In genomic region chr3:24548278-24548677, GRCh38 we compare ENCODE assay signal across 23 cellular contexts. TPM values are rescaled to one million over a fixed set of nuclear protein-coding genes. Genes with fewer than 3 reads are reported as not detected.
DNase-seq lines count a peak whose midpoint lies in the region; ATAC-seq and TF ChIP-seq lines count a peak whose summit lies in the region.
"Had no signal": no experiment of that assay in that cellular context is flagged by ENCODE, and none has a peak within 500 bp of the region (broad histone marks: within the 10 kb centered on the region; RNA-seq: fewer than 3 reads in every experiment).

No MANE protein-coding gene starts in this region.

- WGBS in right cardiac atrium, result 27% methylated on average over 2 of the region's 2 CpGs

- no peak overlapping the region for H3K27ac ChIP-seq in right cardiac atrium (ENCODE audit: low read length)
- H3K27ac ChIP-seq in thoracic aorta, result peak overlapping the region in 1 of 2 donors; percentile 25
- H3K27ac ChIP-seq: SJCRH30 had no signal

- intact Hi-C loops in left ventricle myocardium superior (cut with micrococcal nuclease) (no loop called here), right cardiac atrium (cut with DNase I) (no loop called here)

- no peaks in the 10 kb centered on the region for H3K36me3 ChIP-seq in thoracic aorta
- H3K36me3 ChIP-seq: gastroesophageal sphincter, SJCRH30 had no signal

- H3K4me3 ChIP-seq in right cardiac atrium (ENCODE audit: low read length), result no peak overlapping the region
- peak overlapping the region; percentile 0 for H3K4me3 ChIP-seq in thoracic aorta
- H3K4me3 ChIP-seq: gastroesophageal sphincter, K562, SJCRH30 had no signal

- no peak for TF ChIP-seq CTCF in thoracic aorta (IDR thresholded peaks at IDR 0.05)

- ATAC-seq in left ventricle myocardium superior (peak; percentile 57), right cardiac atrium (no peak), SK-N-SH treated with all-trans-retinoic acid at 6 μM for 48 hours (0 out of 3 replicates have a peak, but pooled peaks have one; percentile 31), thoracic aorta (ENCODE audit: insufficient number of reproducible peaks, low FRiP score, low read depth) (no peak)
- ATAC-seq: gastroesophageal sphincter; K562; stimulated activated effector memory CD8-positive, alpha-beta T cell treated with anti-CD3 and anti-CD28 coated beads, Interleukin-12 subunit alpha, Interleukin-12 subunit beta, amount 100 ng/mL, for 72 hours had no signal

- no peaks in the 10 kb centered on the region for H3K4me1 ChIP-seq in right cardiac atrium (ENCODE audit: control insufficient read depth, insufficient read depth, low read length)
- peaks cover 6 to 21% of the 10 kb centered on the region in 2 donors for H3K4me1 ChIP-seq in thoracic aorta (ENCODE audit: control insufficient read depth in 1 of 2, low read depth in 2 of 2)

- H3K27me3 ChIP-seq in right cardiac atrium (ENCODE audit: control insufficient read depth, insufficient read depth) (no peaks in the 10 kb centered on the region), thoracic aorta (replicated peaks; ENCODE audit: insufficient read depth) (no peaks in the 10 kb centered on the region)
- H3K27me3 ChIP-seq: gastroesophageal sphincter, SJCRH30 had no signal

- no peak for DNase-seq in left ventricle myocardium superior
- DNase-seq in right cardiac atrium, result no peak
- peak; percentile 9 for DNase-seq in glomerular visceral epithelial cell (ENCODE audit: extremely low spot score)
- no peak for DNase-seq in thoracic aorta (ENCODE audit: low spot score)
- no peak for DNase-seq in NCI-H526 treated with DMSO at 0.1 percent for 48 hours (lab: John Stamatoyannopoulos, UW)
- no peak for DNase-seq in activated naive CD4-positive, alpha-beta T cell (lab: John Stamatoyannopoulos, UW)
- no peak for DNase-seq in HT-29 (ENCODE audit: low spot score)
- DNase-seq: ACHN; activated CD4-positive, alpha-beta memory T cell treated with anti-CD3 and anti-CD28 coated beads for 36 hours; activated T-cell treated with anti-CD3 and anti-CD28 coated beads for 4 hours; CD4-positive, alpha-beta memory T cell; dermis blood vessel endothelial cell; DMS53; MV-4-11; NCI-H2081 treated with DMSO at 0.1 percent for 48 hours; NCI-H524 treated with DMSO at 0.1 percent for 48 hours; OCI-M1; T-helper 2 cell had no signal

- H3K9me3 ChIP-seq in right cardiac atrium (ENCODE audit: control insufficient read depth, low read length) (no peaks in the 10 kb centered on the region), thoracic aorta (no peaks in the 10 kb centered on the region)
- H3K9me3 ChIP-seq: gastroesophageal sphincter, SJCRH30 had no signal

TF ChIP-seq in SK-N-SH treated with all-trans-retinoic acid at 6 μM for 48 hours, 23 proteins besides CTCF, POLR2A, EP300 and RAD21:
- TF ChIP-seq GLIS3 (CRISPR knock-in tag; IDR thresholded peaks at IDR 0.05), result no peak
- TF ChIP-seq PPARA (CRISPR knock-in tag; IDR thresholded peaks at IDR 0.05; ENCODE audit: borderline replicate concordance), result no peak
- no peak for TF ChIP-seq ZC3H10 (CRISPR knock-in tag; IDR thresholded peaks at IDR 0.05)
- no peak for TF ChIP-seq BACH2 (CRISPR knock-in tag; IDR thresholded peaks at IDR 0.05; ENCODE audit: borderline replicate concordance)
- no peak for TF ChIP-seq ZFP30 (CRISPR knock-in tag; IDR thresholded peaks at IDR 0.05)
- no peak for TF ChIP-seq CREB5 (CRISPR knock-in tag; IDR thresholded peaks at IDR 0.05; ENCODE audit: low read depth)
- TF ChIP-seq ISL1 (CRISPR knock-in tag; IDR thresholded peaks at IDR 0.05), result no peak
- TF ChIP-seq ZNF70 (CRISPR knock-in tag; IDR thresholded peaks at IDR 0.05), result no peak
- no peak for TF ChIP-seq TOX (CRISPR knock-in tag; IDR thresholded peaks at IDR 0.05; ENCODE audit: borderline replicate concordance)
- TF ChIP-seq OSR1 (CRISPR knock-in tag; IDR thresholded peaks at IDR 0.05), result no peak
- TF ChIP-seq ZNF565 (CRISPR knock-in tag; conservative IDR thresholded peaks at IDR 0.05; ENCODE audit: low read depth), result no peak
- TF ChIP-seq TCF4 (CRISPR knock-in tag; IDR thresholded peaks at IDR 0.05; ENCODE audit: borderline replicate concordance), result no peak
- no peak for TF ChIP-seq PATZ1 (CRISPR knock-in tag; IDR thresholded peaks at IDR 0.05; ENCODE audit: borderline replicate concordance)

RNA-seq across cellular contexts. Expression of gene THRB, which starts 53.6 kb away (rescaled TPM):
- total RNA-seq in left ventricle myocardium superior, result 23.1 TPM
- 10 to 100 TPM; 16.1 to 25.0 (median 21.3) TPM for total RNA-seq in right cardiac atrium
- polyA plus RNA-seq in right cardiac atrium, result 5.3 TPM
- total RNA-seq in thoracic aorta, result 10 to 100 TPM; 40.3 to 65.6 TPM
- total RNA-seq in HT-29 (2014; rRNA removed; shearing (Covaris generic)), result 0.81 and 0.94 TPM in 2 replicates
- total RNA-seq: activated CD4-positive, alpha-beta memory T cell treated with anti-CD3 and anti-CD28 coated beads for 36 hours; CD4-positive, alpha-beta memory T cell; SJCRH30 had no signal

Comparison
In these comparisons a context has a peak if more than half of its experiments do, and no peak if none do; other contexts are left out.
1. ATAC-seq: peak in left ventricle myocardium superior (single experiment) and SK-N-SH treated with all-trans-retinoic acid at 6 μM for 48 hours (single experiment); none in right cardiac atrium (0 of 2) and thoracic aorta (single experiment).